In genomic region chr13:38086721-38087120, GRCh38 we compare ENCODE assay signal across 28 cellular contexts.
"Had no signal": no experiment of that assay in that cellular context is flagged by ENCODE, and none has a peak within 500 bp of the region (broad histone marks: within the 10 kb centered on the region; RNA-seq: fewer than 3 reads in every experiment).

No MANE protein-coding gene starts in this region.

- H3K27me3 ChIP-seq: colonic mucosa, dorsolateral prefrontal cortex, esophagus muscularis mucosa, esophagus squamous epithelium, foreskin keratinocyte, gastrocnemius medialis, gastroesophageal sphincter, heart left ventricle, heart right ventricle had no signal

- H3K9me3 ChIP-seq: colonic mucosa, gastrocnemius medialis had no signal

- H3K4me1 ChIP-seq: colonic mucosa, esophagus muscularis mucosa, esophagus squamous epithelium, foreskin keratinocyte, gastrocnemius medialis, gastroesophageal sphincter, heart left ventricle, heart right ventricle had no signal

- H3K36me3 ChIP-seq: colonic mucosa, esophagus muscularis mucosa, esophagus squamous epithelium, gastrocnemius medialis, heart left ventricle had no signal

- DNase-seq: colonic mucosa; cortex of kidney; dermis blood vessel endothelial cell; dorsolateral prefrontal cortex; effector CD4-positive, alpha-beta T cell; effector CD8-positive, alpha-beta T cell; effector memory CD4-positive, alpha-beta T cell; effector memory CD8-positive, alpha-beta T cell; endodermal cell; erythroblast; esophagus squamous epithelium; foreskin fibroblast; foreskin keratinocyte; foreskin melanocyte; gastrocnemius medialis; glutamatergic neuron; head of caudate nucleus; heart right ventricle had no signal

- ATAC-seq: effector memory CD8-positive, alpha-beta T cell; esophagus mucosa; foreskin keratinocyte; gastrocnemius medialis; gastroesophageal sphincter; heart left ventricle; heart right ventricle had no signal

- H3K27ac ChIP-seq: colonic mucosa, coronary artery, dorsolateral prefrontal cortex, epithelial cell of prostate, esophagus muscularis mucosa, esophagus squamous epithelium, foreskin keratinocyte, gastrocnemius medialis, gastroesophageal sphincter, heart left ventricle, heart right ventricle had no signal

- H3K4me3 ChIP-seq: colonic mucosa, coronary artery, dorsolateral prefrontal cortex, esophagus muscularis mucosa, esophagus squamous epithelium, gastrocnemius medialis, gastroesophageal sphincter, heart left ventricle, heart right ventricle had no signal

- FAIRE-seq: colon, endometrium, endothelial cell of umbilical vein, frontal cortex had no signal
